ENCODE assay signal across 13 cellular contexts in genomic region chr3:134803051-134803505, GRCh38. TPM values are rescaled to one million over a fixed set of nuclear protein-coding genes. Genes with fewer than 3 reads are reported as not detected.
A peak's percentile ranks its signal among the peaks of the same experiment; 100 is the strongest.
DNase-seq lines count a peak whose midpoint lies in the region; ATAC-seq, FAIRE-seq and TF ChIP-seq lines count a peak whose summit lies in the region.
"Had no signal": no experiment of that assay in that cellular context is flagged by ENCODE, and none has a peak within 500 bp of the region (broad histone marks: within the 10 kb centered on the region; RNA-seq: fewer than 3 reads in every experiment).

No MANE protein-coding gene starts in this region.

- BruUV-seq in HepG2 (replicated peaks; lab: Mats Ljungman, UMichigan), result no TSS peak

- FAIRE-seq in HepG2 (lab: Jason Lieb, UNC), result no peak
- FAIRE-seq: islet of Langerhans, pancreas had no signal

- no peaks in the 10 kb centered on the region for H4K20me1 ChIP-seq in HepG2 (ENCODE audit: insufficient read depth, low read length)

- peak overlapping the region; percentile 91 for H3K27ac Mint-ChIP-seq in activated naive CD4-positive, alpha-beta T cell treated with anti-CD3 and anti-CD28 coated beads, Interleukin-2, amount 10 ng/mL, durations not matched to agents 7 days and 5 days
- H3K27ac Mint-ChIP-seq: activated naive CD4-positive, alpha-beta T cell treated with anti-CD3 and anti-CD28 coated beads, Interleukin-2, amount 50 U/mL, for 24 hours had no signal

- no peak overlapping the region for H3K27ac ChIP-seq in HepG2 (ENCODE audit: extremely low read length, insufficient read depth, low read length)
- no peak overlapping the region for H3K27ac ChIP-seq in mesendoderm (ENCODE audit: low read depth, low read length)
- H3K27ac ChIP-seq: pancreas, SJSA1 had no signal

- H3K4me1 ChIP-seq in HepG2 (ENCODE audit: insufficient read depth, low read length) (no peaks in the 10 kb centered on the region), mesendoderm (ENCODE audit: control insufficient read depth, low read depth, low read length) (no peaks in the 10 kb centered on the region)
- H3K4me1 ChIP-seq: pancreas, SJSA1 had no signal

- TF ChIP-seq CTCF in HepG2 (CRISPR knock-in tag; IDR thresholded peaks at IDR 0.05), result no peak

- no peak overlapping the region for H3K18ac ChIP-seq in mesendoderm (ENCODE audit: low read length)

- no peaks in the 10 kb centered on the region for H3K79me2 ChIP-seq in HepG2 (ENCODE audit: insufficient read depth, low read length)
- no peaks in the 10 kb centered on the region for H3K79me2 ChIP-seq in mesendoderm (ENCODE audit: control insufficient read depth, insufficient read depth, low read length)

- POLR2A ChIA-PET in HepG2 (lab: Yijun Ruan, JAX), result no interaction called here

- H3K23ac ChIP-seq in mesendoderm (ENCODE audit: low read length), result no peak overlapping the region

- no peak overlapping the region for H2BK5ac ChIP-seq in mesendoderm (ENCODE audit: low read length)

- H3K9me3 Mint-ChIP-seq in activated naive CD4-positive, alpha-beta T cell treated with anti-CD3 and anti-CD28 coated beads, Interleukin-2, amount 10 ng/mL, durations not matched to agents 7 days and 5 days, result peaks cover 3% of the 10 kb centered on the region
- H3K9me3 Mint-ChIP-seq: activated naive CD4-positive, alpha-beta T cell treated with anti-CD3 and anti-CD28 coated beads, Interleukin-2, amount 50 U/mL, for 24 hours had no signal

- H3K4me1 Mint-ChIP-seq in activated naive CD4-positive, alpha-beta T cell treated with anti-CD3 and anti-CD28 coated beads, Interleukin-2, amount 10 ng/mL, durations not matched to agents 7 days and 5 days, result peaks cover 41% of the 10 kb centered on the region
- H3K4me1 Mint-ChIP-seq: activated naive CD4-positive, alpha-beta T cell treated with anti-CD3 and anti-CD28 coated beads, Interleukin-2, amount 50 U/mL, for 24 hours had no signal

- H3K4ac ChIP-seq in mesendoderm (ENCODE audit: low read depth, low read length), result no peak overlapping the region

- no peaks in the 10 kb centered on the region for H3K9me3 ChIP-seq in HepG2 (ENCODE audit: low read length)
- H3K9me3 ChIP-seq: pancreas, SJSA1 had no signal

- peaks cover 4% of the 10 kb centered on the region for H3K36me3 Mint-ChIP-seq in activated naive CD4-positive, alpha-beta T cell treated with anti-CD3 and anti-CD28 coated beads, Interleukin-2, amount 10 ng/mL, durations not matched to agents 7 days and 5 days
- H3K36me3 Mint-ChIP-seq: activated naive CD4-positive, alpha-beta T cell treated with anti-CD3 and anti-CD28 coated beads, Interleukin-2, amount 50 U/mL, for 24 hours had no signal

- in situ Hi-C loops in HepG2 (cut with HindIII; ENCODE audit: extremely low pct_ligation_motif_present, low pct_unique_long_range_greater_than_20kb), result no loop called here

- no peaks in the 10 kb centered on the region for H3K36me3 ChIP-seq in HepG2 (replicated peaks in 1 of 2; ENCODE audit: control insufficient read depth in 1 of 2, insufficient read depth in 2 of 2, low read length in 2 of 2)
- H3K36me3 ChIP-seq in mesendoderm (ENCODE audit: control insufficient read depth, insufficient read depth, low read length), result no peaks in the 10 kb centered on the region
- H3K36me3 ChIP-seq: pancreas, SJSA1 had no signal

- CTCF ChIA-PET in activated naive CD4-positive, alpha-beta T cell treated with anti-CD3 and anti-CD28 coated beads, Interleukin-2, amount 10 ng/mL, durations not matched to agents 7 days and 5 days (lab: Charles Lee), result interaction anchor here (0.7 to 0.9 kb wide), 2 partner anchors 34 to 35 kb away, joined by 3 read pairs; no protein-coding TSS in a partner anchor
- CTCF ChIA-PET in HepG2 (lab: Yijun Ruan, JAX; ENCODE audit: low intra/inter-chr PET ratio, low total read pairs), result no interaction called here

- ATAC-seq in GM18520 (IDR thresholded peaks at IDR 0.05; ENCODE audit: unreplicated experiment), result peak; percentile 47
- peak; percentile 48 for ATAC-seq in GM19467 (IDR thresholded peaks at IDR 0.05; ENCODE audit: unreplicated experiment)
- ATAC-seq in HG03060 (IDR thresholded peaks at IDR 0.05; ENCODE audit: low read depth, unreplicated experiment), result peak; percentile 37
- ATAC-seq in HG03135 (IDR thresholded peaks at IDR 0.05; ENCODE audit: unreplicated experiment), result no peak
- no peak for ATAC-seq in HepG2
- ATAC-seq: pancreas had no signal

- H3K27me3 ChIP-seq in HepG2 (ENCODE audit: control insufficient read depth in 1 of 2, insufficient read depth in 2 of 2, low read length in 2 of 2), result peaks cover 1 to 5% of the 10 kb centered on the region in 2 experiments; a peak in 1 of 5 replicates
- H3K27me3 ChIP-seq in mesendoderm (ENCODE audit: insufficient read depth, low read length, poor library complexity), result no peaks in the 10 kb centered on the region

- no peak overlapping the region for H3K56ac ChIP-seq in mesendoderm (ENCODE audit: low read length)

- peak; percentile 64 for DNase-seq in activated naive CD4-positive, alpha-beta T cell treated with anti-CD3 and anti-CD28 coated beads, Interleukin-2, amount 10 ng/mL, durations not matched to agents 7 days and 5 days
- no peak for DNase-seq in HepG2 (ENCODE audit: low spot score)
- no peak for DNase-seq in SW480 (ENCODE audit: low spot score)
- DNase-seq in mesendoderm, result no peak
- DNase-seq: NCI-H1436, pancreas had no signal

- no peak for TF ChIP-seq POLR2A in HepG2 (IDR thresholded peaks at IDR 0.05; ENCODE audit: insufficient read depth in 1 of 2, low read depth in 2 of 2, low read length in 2 of 2)

- intact Hi-C loops in HepG2 (cut with micrococcal nuclease; ENCODE audit: unreplicated experiment), result no loop called here

- H3K4me2 ChIP-seq in HepG2 (ENCODE audit: low read depth, low read length) (no peak overlapping the region), mesendoderm (ENCODE audit: low read length) (no peak overlapping the region)

- H2BK120ac ChIP-seq in mesendoderm (ENCODE audit: low read depth, low read length), result no peak overlapping the region

- H3K9ac ChIP-seq in HepG2 (ENCODE audit: insufficient read depth, low read depth, low read length) (no peak overlapping the region), mesendoderm (ENCODE audit: low read length) (no peak overlapping the region)

- H4K5ac ChIP-seq in mesendoderm (ENCODE audit: low read length), result no peak overlapping the region

- H4K8ac ChIP-seq in mesendoderm (ENCODE audit: low read depth, low read length), result no peak overlapping the region

- H3K27me3 Mint-ChIP-seq in activated naive CD4-positive, alpha-beta T cell treated with anti-CD3 and anti-CD28 coated beads, Interleukin-2, amount 10 ng/mL, durations not matched to agents 7 days and 5 days, result peaks cover 56% of the 10 kb centered on the region

- no peaks in the 10 kb centered on the region for H3K79me1 ChIP-seq in mesendoderm (ENCODE audit: low read length)

- TF ChIP-seq EP300 in HepG2 (IDR thresholded peaks at IDR 0.05; ENCODE audit: low read depth in 2 of 2, low read length in 2 of 2) (no peak), HepG2 (CRISPR knock-in tag; IDR thresholded peaks at IDR 0.05; ENCODE audit: borderline replicate concordance) (no peak)

- 0% methylated on average over 3 of the region's 3 CpGs for WGBS in HepG2 (ENCODE audit: low lambda C conversion rate)
- no CpG with 5 or more reads among the region's 3 CpGs for WGBS in mesendoderm (ENCODE audit: extremely low coverage, insufficient coverage, low lambda C conversion rate)

- H3K4me3 ChIP-seq in HepG2 (replicated peaks in 1 of 3; ENCODE audit: insufficient read depth in 1 of 3, low read depth in 2 of 3, low read length in 3 of 3) (no peak overlapping the region), mesendoderm (ENCODE audit: low read length) (no peak overlapping the region)
- H3K4me3 ChIP-seq: pancreas, SJSA1 had no signal

- H2AK5ac ChIP-seq in mesendoderm (ENCODE audit: low read length), result no peak overlapping the region

- H2AFZ ChIP-seq in HepG2 (ENCODE audit: low read length), result no peak overlapping the region

- TF ChIP-seq RAD21 in HepG2 (CRISPR knock-in tag; IDR thresholded peaks at IDR 0.05), result no peak

- peak overlapping the region; percentile 13 for H3K4me3 Mint-ChIP-seq in activated naive CD4-positive, alpha-beta T cell treated with anti-CD3 and anti-CD28 coated beads, Interleukin-2, amount 10 ng/mL, durations not matched to agents 7 days and 5 days
- H3K4me3 Mint-ChIP-seq: activated naive CD4-positive, alpha-beta T cell treated with anti-CD3 and anti-CD28 coated beads, Interleukin-2, amount 50 U/mL, for 24 hours had no signal

- H2BK15ac ChIP-seq in mesendoderm (replicated peaks; ENCODE audit: low read depth), result no peak overlapping the region

TF ChIP-seq in HepG2, 621 proteins besides CTCF, POLR2A, EP300 and RAD21 (continues in another document):
- no peak for TF ChIP-seq BCL6 (CRISPR knock-in tag; IDR thresholded peaks at IDR 0.05)
- no peak for TF ChIP-seq MIXL1 (CRISPR knock-in tag; IDR thresholded peaks at IDR 0.05)

RNA-seq across cellular contexts. Expression of gene EPHB1, which starts 8.0 kb away (rescaled TPM):
- 0.07 TPM in 1 of 2 replicates, not detected in the other for total RNA-seq in HepG2 (2016; rRNA removed; fragmentation: Illumina TruSeq; extraction: Trizol)
- total RNA-seq in HepG2 (2016; cell fraction: cytosol; rRNA removed; fragmentation: Illumina TruSeq; extraction: Trizol; ENCODE audit: low read depth), result 0.20 and 0.26 TPM in 2 replicates
- total RNA-seq in HepG2 (2016; cell fraction: insoluble cytoplasmic fraction; rRNA removed; fragmentation: Illumina TruSeq; extraction: Trizol), result 0.04 and 0.06 TPM in 2 replicates
- total RNA-seq in HepG2 (2016; cell fraction: membrane; rRNA removed; fragmentation: Illumina TruSeq; extraction: Trizol), result 0.03 TPM in 1 of 2 replicates, not detected in the other
- total RNA-seq in HepG2 (2016; cell fraction: nucleus; rRNA removed; fragmentation: Illumina TruSeq; extraction: Trizol), result 0.37 and 0.44 TPM in 2 replicates
- 0.13 and 0.21 TPM in 2 replicates for polyA plus RNA-seq in HepG2 (2011; rRNA removed)
- 0.05 and 0.09 TPM in 2 replicates for polyA plus RNA-seq in HepG2 (2011; cell fraction: cytosol; rRNA removed)
- polyA plus RNA-seq in HepG2 (2011; cell fraction: nucleus; rRNA removed), result 0.10 and 0.43 TPM in 2 replicates
- polyA plus RNA-seq in HepG2 (2012), result 0.04 and 0.13 TPM in 2 replicates
- 0.02 TPM in 1 of 2 replicates, not detected in the other for polyA plus RNA-seq in HepG2 (2016; cell fraction: cytosol; fragmentation: Illumina TruSeq; extraction: Trizol; ENCODE audit: low read depth)
- 0.21 and 0.39 TPM in 2 replicates for polyA plus RNA-seq in HepG2 (2016; cell fraction: insoluble cytoplasmic fraction; fragmentation: Illumina TruSeq; extraction: Trizol; ENCODE audit: low read depth)
- polyA plus RNA-seq in HepG2 (2016; cell fraction: membrane; fragmentation: Illumina TruSeq; extraction: Trizol; ENCODE audit: low read depth), result 0.07 TPM in 1 of 2 replicates, not detected in the other
- polyA plus RNA-seq in HepG2 (2016; cell fraction: nucleus; fragmentation: Illumina TruSeq; extraction: Trizol; ENCODE audit: insufficient read depth, low read depth), result 0.12 and 0.25 TPM in 2 replicates
- 0.42 and 1.1 TPM in 2 replicates for polyA minus RNA-seq in HepG2 (2011; rRNA and poly(A)+ RNA removed; ENCODE audit: low replicate concordance)
- polyA minus RNA-seq in HepG2 (2011; cell fraction: cytosol; rRNA and poly(A)+ RNA removed), result not detected in 2 replicates
- 0.87 and 3.0 TPM in 2 replicates for polyA minus RNA-seq in HepG2 (2011; cell fraction: nucleus; rRNA and poly(A)+ RNA removed)
- polyA plus RNA-seq in mesendoderm (2013, experiment 1 of 2), result 2.8 TPM
- polyA plus RNA-seq in mesendoderm (2013, experiment 2 of 2), result 2.8 TPM
- total RNA-seq: SJSA1 had no signal

Comparison
In these comparisons a context has a peak if more than half of its experiments do, and no peak if none do; other contexts are left out.
1. ATAC-seq: peak in GM18520 (single experiment), GM19467 (single experiment) and HG03060 (single experiment); none in HG03135 (single experiment) and HepG2 (single experiment).